ENCODE assay signal across 1 cellular context in the genomic region with DNA sequence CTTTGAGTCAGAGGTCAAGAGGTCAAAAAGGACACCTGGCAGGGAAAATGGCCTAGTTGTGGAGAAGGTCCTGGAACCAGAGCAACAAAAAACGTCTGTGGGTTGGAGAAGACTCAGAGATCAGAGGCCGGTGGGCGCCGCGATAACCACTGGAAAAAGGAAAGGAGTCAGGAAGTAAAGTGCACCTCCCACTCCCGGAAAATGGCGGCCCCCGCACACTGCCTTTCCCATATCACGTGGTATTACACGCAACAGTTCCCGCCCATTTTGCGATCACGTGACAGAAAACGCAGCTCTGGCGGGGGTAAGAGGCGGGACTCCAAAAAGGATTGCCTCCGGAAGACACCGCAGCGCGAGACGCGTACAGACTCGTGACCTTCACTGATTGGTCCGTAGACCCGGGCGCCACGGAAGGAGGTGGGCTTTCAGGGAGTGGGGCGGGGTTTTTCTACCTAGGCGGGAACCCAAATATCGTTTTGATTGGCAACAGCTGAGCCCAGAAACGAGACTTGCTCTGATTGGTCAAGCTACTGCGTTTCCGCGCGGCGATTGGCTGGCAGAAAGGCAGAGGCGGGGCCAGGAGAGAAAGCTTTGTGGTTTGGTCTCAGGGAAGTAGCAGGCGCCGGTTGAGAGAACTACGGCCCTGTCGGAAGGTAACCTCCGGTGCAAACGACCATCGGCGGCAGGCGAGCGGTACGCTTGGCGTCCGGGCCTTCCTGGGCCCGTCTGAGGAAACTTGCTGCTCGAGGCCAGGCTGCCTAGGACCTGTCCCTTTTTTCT.
TF ChIP-seq lines count a peak whose summit lies in the region.

Gene ACTMAP, minus strand, starts transcription at position 193 of the 780 bp plus-strand sequence. CDS start 674 bp downstream, outside the sequence.

TF ChIP-seq in HEK293, 187 proteins besides CTCF, POLR2A, EP300 and RAD21 (continued from another document):
- TF ChIP-seq, protein P1, sequence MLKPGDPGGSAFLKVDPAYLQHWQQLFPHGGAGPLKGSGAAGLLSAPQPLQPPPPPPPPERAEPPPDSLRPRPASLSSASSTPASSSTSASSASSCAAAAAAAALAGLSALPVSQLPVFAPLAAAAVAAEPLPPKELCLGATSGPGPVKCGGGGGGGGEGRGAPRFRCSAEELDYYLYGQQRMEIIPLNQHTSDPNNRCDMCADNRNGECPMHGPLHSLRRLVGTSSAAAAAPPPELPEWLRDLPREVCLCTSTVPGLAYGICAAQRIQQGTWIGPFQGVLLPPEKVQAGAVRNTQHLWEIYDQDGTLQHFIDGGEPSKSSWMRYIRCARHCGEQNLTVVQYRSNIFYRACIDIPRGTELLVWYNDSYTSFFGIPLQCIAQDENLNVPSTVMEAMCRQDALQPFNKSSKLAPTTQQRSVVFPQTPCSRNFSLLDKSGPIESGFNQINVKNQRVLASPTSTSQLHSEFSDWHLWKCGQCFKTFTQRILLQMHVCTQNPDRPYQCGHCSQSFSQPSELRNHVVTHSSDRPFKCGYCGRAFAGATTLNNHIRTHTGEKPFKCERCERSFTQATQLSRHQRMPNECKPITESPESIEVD (tag by site-specific recombination; IDR thresholded peaks at IDR 0.05): no peak; the same call in 1 of the 2 replicates
- TF ChIP-seq SALL2 (tag by site-specific recombination; IDR thresholded peaks at IDR 0.05; ENCODE audit: borderline replicate concordance) (no peak), ZNF549 (tag by site-specific recombination; IDR thresholded peaks at IDR 0.05) (no peak), IKZF3 (tag by site-specific recombination; IDR thresholded peaks at IDR 0.05) (peak; percentile 100), ZFP3 (tag by site-specific recombination; IDR thresholded peaks at IDR 0.05; ENCODE audit: low read depth) (no peak), RBAK (tag by site-specific recombination; IDR thresholded peaks at IDR 0.05) (peak; percentile 74), ZNF768 (tag by site-specific recombination; IDR thresholded peaks at IDR 0.05) (no peak; the same call in 1 of the 2 replicates)
- TF ChIP-seq, protein P2, sequence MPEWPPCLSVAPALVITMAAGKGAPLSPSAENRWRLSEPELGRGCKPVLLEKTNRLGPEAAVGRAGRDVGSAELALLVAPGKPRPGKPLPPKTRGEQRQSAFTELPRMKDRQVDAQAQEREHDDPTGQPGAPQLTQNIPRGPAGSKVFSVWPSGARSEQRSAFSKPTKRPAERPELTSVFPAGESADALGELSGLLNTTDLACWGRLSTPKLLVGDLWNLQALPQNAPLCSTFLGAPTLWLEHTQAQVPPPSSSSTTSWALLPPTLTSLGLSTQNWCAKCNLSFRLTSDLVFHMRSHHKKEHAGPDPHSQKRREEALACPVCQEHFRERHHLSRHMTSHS (tag by site-specific recombination; IDR thresholded peaks at IDR 0.05): no peak; the same call in 1 of the 2 replicates
- TF ChIP-seq, protein P3, sequence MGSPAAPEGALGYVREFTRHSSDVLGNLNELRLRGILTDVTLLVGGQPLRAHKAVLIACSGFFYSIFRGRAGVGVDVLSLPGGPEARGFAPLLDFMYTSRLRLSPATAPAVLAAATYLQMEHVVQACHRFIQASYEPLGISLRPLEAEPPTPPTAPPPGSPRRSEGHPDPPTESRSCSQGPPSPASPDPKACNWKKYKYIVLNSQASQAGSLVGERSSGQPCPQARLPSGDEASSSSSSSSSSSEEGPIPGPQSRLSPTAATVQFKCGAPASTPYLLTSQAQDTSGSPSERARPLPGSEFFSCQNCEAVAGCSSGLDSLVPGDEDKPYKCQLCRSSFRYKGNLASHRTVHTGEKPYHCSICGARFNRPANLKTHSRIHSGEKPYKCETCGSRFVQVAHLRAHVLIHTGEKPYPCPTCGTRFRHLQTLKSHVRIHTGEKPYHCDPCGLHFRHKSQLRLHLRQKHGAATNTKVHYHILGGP (tag by site-specific recombination; IDR thresholded peaks at IDR 0.05): no peak
- TF ChIP-seq, protein P4, sequence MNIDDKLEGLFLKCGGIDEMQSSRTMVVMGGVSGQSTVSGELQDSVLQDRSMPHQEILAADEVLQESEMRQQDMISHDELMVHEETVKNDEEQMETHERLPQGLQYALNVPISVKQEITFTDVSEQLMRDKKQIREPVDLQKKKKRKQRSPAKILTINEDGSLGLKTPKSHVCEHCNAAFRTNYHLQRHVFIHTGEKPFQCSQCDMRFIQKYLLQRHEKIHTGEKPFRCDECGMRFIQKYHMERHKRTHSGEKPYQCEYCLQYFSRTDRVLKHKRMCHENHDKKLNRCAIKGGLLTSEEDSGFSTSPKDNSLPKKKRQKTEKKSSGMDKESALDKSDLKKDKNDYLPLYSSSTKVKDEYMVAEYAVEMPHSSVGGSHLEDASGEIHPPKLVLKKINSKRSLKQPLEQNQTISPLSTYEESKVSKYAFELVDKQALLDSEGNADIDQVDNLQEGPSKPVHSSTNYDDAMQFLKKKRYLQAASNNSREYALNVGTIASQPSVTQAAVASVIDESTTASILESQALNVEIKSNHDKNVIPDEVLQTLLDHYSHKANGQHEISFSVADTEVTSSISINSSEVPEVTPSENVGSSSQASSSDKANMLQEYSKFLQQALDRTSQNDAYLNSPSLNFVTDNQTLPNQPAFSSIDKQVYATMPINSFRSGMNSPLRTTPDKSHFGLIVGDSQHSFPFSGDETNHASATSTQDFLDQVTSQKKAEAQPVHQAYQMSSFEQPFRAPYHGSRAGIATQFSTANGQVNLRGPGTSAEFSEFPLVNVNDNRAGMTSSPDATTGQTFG (tag by site-specific recombination; IDR thresholded peaks at IDR 0.05; ENCODE audit: borderline replicate concordance): no peak
TF ChIP-seq in HEK293: peak in this region for 87.
